Comparison of ENCODE assay signal across 1 cellular context in genomic region chr1:27366113-27366410, GRCh38.
TF ChIP-seq lines count a peak whose summit lies in the region.

No MANE protein-coding gene starts in this region.

TF ChIP-seq in GM12878, 131 proteins besides CTCF, POLR2A, EP300 and RAD21:
- no peak for TF ChIP-seq ZNF274 (IDR thresholded peaks at IDR 0.05; ENCODE audit: insufficient read depth, insufficient read length)
- TF ChIP-seq GATAD2B (conservative IDR thresholded peaks at IDR 0.05; ENCODE audit: low read depth): 0 out of 2 replicates have a peak, but pooled peaks have one; percentile 69
- TF ChIP-seq NR2F1 (conservative IDR thresholded peaks at IDR 0.05): no peak; the same call in 1 of the 2 replicates
- TF ChIP-seq NRF1 (conservative IDR thresholded peaks at IDR 0.05; ENCODE audit: low read depth, low read length): peak; percentile 24; the same call in 1 of the 2 replicates
- peak in 1 of 2 experiments; percentile 91; a peak in 2 of 3 replicates for TF ChIP-seq EGR1 (IDR thresholded peaks at IDR 0.05; ENCODE audit: borderline replicate concordance in 1 of 2, low read depth in 2 of 2, low read length in 2 of 2)
- 0 out of 2 replicates have a peak, but pooled peaks have one; percentile 2 for TF ChIP-seq NBN (IDR thresholded peaks at IDR 0.05)
